23 cellular contexts compared by ENCODE assay signal in genomic region chr5:82332889-82333619, GRCh38. TPM values are rescaled to one million over a fixed set of nuclear protein-coding genes. Genes with fewer than 3 reads are reported as not detected.
A peak's percentile ranks its signal among the peaks of the same experiment; 100 is the strongest.
DNase-seq lines count a peak whose midpoint lies in the region; ATAC-seq and TF ChIP-seq lines count a peak whose summit lies in the region.
"Had no signal": no experiment of that assay in that cellular context is flagged by ENCODE, and none has a peak within 500 bp of the region (broad histone marks: within the 10 kb centered on the region; RNA-seq: fewer than 3 reads in every experiment).

No MANE protein-coding gene starts in this region.

- H3K4me3 Mint-ChIP-seq in stimulated activated naive B cell treated with anti-CD40 and anti-IgM and Interleukin-4, amounts not matched to agents 10 μg/mL and 1 μg/mL and 100 μg/mL, for 72 hours, result no peak overlapping the region
- H3K4me3 Mint-ChIP-seq: activated naive CD4-positive, alpha-beta T cell treated with anti-CD3 and anti-CD28 coated beads, Interleukin-2, amount 10 ng/mL, durations not matched to agents 7 days and 5 days; activated T-cell treated with anti-CD3 and anti-CD28 coated beads, Interleukin-2, amount 50 U/mL, for 72 hours; CD8-positive, alpha-beta T cell; dendritic cell treated with granulocyte-macrophage colony-stimulating factor and Interleukin-4, amounts not matched to agents 40 ng/mL and 50 ng/mL, for 4 days had no signal

- peak; percentile 76 for DNase-seq in LHCN-M2 (ENCODE audit: low read depth)
- DNase-seq in amniotic epithelial cell (ENCODE audit: low read depth), result peak; percentile 74
- DNase-seq in fibroblast of the aortic adventitia (ENCODE audit: low read depth), result peak; percentile 82
- DNase-seq in stromal cell of bone marrow (ENCODE audit: low read depth), result peak; percentile 53
- no peak for DNase-seq in stimulated activated naive B cell treated with anti-CD40 and anti-IgM and Interleukin-4, amounts not matched to agents 10 μg/mL and 1 μg/mL and 100 μg/mL, for 72 hours
- DNase-seq: activated CD4-positive, alpha-beta T cell treated with anti-CD3 and anti-CD28 coated beads for 48 hours; activated naive CD4-positive, alpha-beta T cell treated with anti-CD3 and anti-CD28 coated beads, Interleukin-2, amount 10 ng/mL, durations not matched to agents 7 days and 5 days; activated T-cell treated with anti-CD3 and anti-CD28 coated beads, Interleukin-2, amount 50 U/mL, for 72 hours; aorta; CD8-positive, alpha-beta T cell; DMS153; GF-D8; NCI-H1092 treated with DMSO at 0.1 percent for 48 hours; NCI-H2081 treated with DMSO at 0.1 percent for 48 hours; NCI-H510A; stimulated activated CD4-positive, alpha-beta T cell treated with anti-CD3 and anti-CD28 coated beads, Interleukin-1b, Interleukin-23, amount 100 ng/mL, for 48 hours; T-helper 2 cell; thyroid gland had no signal

- H3K27me3 Mint-ChIP-seq in stimulated activated naive B cell treated with anti-CD40 and anti-IgM and Interleukin-4, amounts not matched to agents 10 μg/mL and 1 μg/mL and 100 μg/mL, for 72 hours, result no peaks in the 10 kb centered on the region
- H3K27me3 Mint-ChIP-seq: dendritic cell treated with granulocyte-macrophage colony-stimulating factor and Interleukin-4, amounts not matched to agents 40 ng/mL and 50 ng/mL, for 4 days; progenitor cell of endocrine pancreas had no signal

- H3K4me3 ChIP-seq in fibroblast of the aortic adventitia (ENCODE audit: low read depth, low read length), result no peak overlapping the region
- H3K4me3 ChIP-seq: thyroid gland had no signal

- H3K9me3 Mint-ChIP-seq in stimulated activated naive B cell treated with anti-CD40 and anti-IgM and Interleukin-4, amounts not matched to agents 10 μg/mL and 1 μg/mL and 100 μg/mL, for 72 hours, result peaks cover 0 to 4% of the 10 kb centered on the region in 2 donors
- H3K9me3 Mint-ChIP-seq: activated naive CD4-positive, alpha-beta T cell treated with anti-CD3 and anti-CD28 coated beads, Interleukin-2, amount 10 ng/mL, durations not matched to agents 7 days and 5 days; CD8-positive, alpha-beta T cell had no signal

- H3K27ac Mint-ChIP-seq in stimulated activated naive B cell treated with anti-CD40 and anti-IgM and Interleukin-4, amounts not matched to agents 10 μg/mL and 1 μg/mL and 100 μg/mL, for 72 hours, result no peak overlapping the region
- H3K27ac Mint-ChIP-seq: activated naive CD4-positive, alpha-beta T cell treated with anti-CD3 and anti-CD28 coated beads, Interleukin-2, amount 10 ng/mL, durations not matched to agents 7 days and 5 days; activated T-cell treated with anti-CD3 and anti-CD28 coated beads, Interleukin-2, amount 50 U/mL, for 72 hours; CD8-positive, alpha-beta T cell; dendritic cell treated with granulocyte-macrophage colony-stimulating factor and Interleukin-4, amounts not matched to agents 40 ng/mL and 50 ng/mL, for 4 days; progenitor cell of endocrine pancreas had no signal

- peaks cover 0 to 6% of the 10 kb centered on the region in 2 donors for H3K36me3 Mint-ChIP-seq in stimulated activated naive B cell treated with anti-CD40 and anti-IgM and Interleukin-4, amounts not matched to agents 10 μg/mL and 1 μg/mL and 100 μg/mL, for 72 hours
- H3K36me3 Mint-ChIP-seq: activated naive CD4-positive, alpha-beta T cell treated with anti-CD3 and anti-CD28 coated beads, Interleukin-2, amount 10 ng/mL, durations not matched to agents 7 days and 5 days; CD8-positive, alpha-beta T cell had no signal

- TF ChIP-seq CTCF in fibroblast of the aortic adventitia (IDR thresholded peaks at IDR 0.05; ENCODE audit: insufficient read depth, low read length), result no peak

- no peak for ATAC-seq in stimulated activated naive B cell treated with anti-CD40 and anti-IgM and Interleukin-4, amounts not matched to agents 10 μg/mL and 1 μg/mL and 100 μg/mL, for 72 hours (replicated peaks)
- no peak for ATAC-seq in GM18498 (IDR thresholded peaks at IDR 0.05; ENCODE audit: unreplicated experiment)
- no peak for ATAC-seq in HG03460 (IDR thresholded peaks at IDR 0.05; ENCODE audit: unreplicated experiment)
- ATAC-seq in GM21447 (IDR thresholded peaks at IDR 0.05; ENCODE audit: unreplicated experiment), result no peak
- ATAC-seq: activated T-cell treated with anti-CD3 and anti-CD28 coated beads, Interleukin-2, amount 50 U/mL, for 72 hours; CD8-positive, alpha-beta T cell had no signal

- no peaks in the 10 kb centered on the region for H3K4me1 Mint-ChIP-seq in stimulated activated naive B cell treated with anti-CD40 and anti-IgM and Interleukin-4, amounts not matched to agents 10 μg/mL and 1 μg/mL and 100 μg/mL, for 72 hours
- H3K4me1 Mint-ChIP-seq: activated naive CD4-positive, alpha-beta T cell treated with anti-CD3 and anti-CD28 coated beads, Interleukin-2, amount 10 ng/mL, durations not matched to agents 7 days and 5 days had no signal

RNA-seq across cellular contexts. Expression of gene RPS23, which starts 54.9 kb away (rescaled TPM):
- total RNA-seq in LHCN-M2 (2014; rRNA removed) (1,596 and 2,071 TPM in 2 replicates), fibroblast of the aortic adventitia (ENCODE audit: low replicate concordance) (3,292 and 4,809 TPM in 2 replicates)
- 3,896 TPM for polyA plus RNA-seq in LHCN-M2 (2012)
